ENCODE assay signal across 1 cellular context in genomic region chr9:7103382-7104170, GRCh38.
TF ChIP-seq lines count a peak whose summit lies in the region.

No MANE protein-coding gene starts in this region.

TF ChIP-seq in A549, 52 proteins besides CTCF, POLR2A, EP300 and RAD21 (continued from another document):
- TF ChIP-seq BCL3 (IDR thresholded peaks at IDR 0.05) (no peak), BHLHE40 (IDR thresholded peaks at IDR 0.05; ENCODE audit: low read depth, low read length) (no peak), FOSL2 (IDR thresholded peaks at IDR 0.05) (no peak), FOSL2 (CRISPR knock-in tag; IDR thresholded peaks at IDR 0.05) (0 out of 2 replicates have a peak, but pooled peaks have one; percentile 33)
TF ChIP-seq in A549: peak in this region for 3.
